1 cellular context compared by ENCODE assay signal in the genomic region with DNA sequence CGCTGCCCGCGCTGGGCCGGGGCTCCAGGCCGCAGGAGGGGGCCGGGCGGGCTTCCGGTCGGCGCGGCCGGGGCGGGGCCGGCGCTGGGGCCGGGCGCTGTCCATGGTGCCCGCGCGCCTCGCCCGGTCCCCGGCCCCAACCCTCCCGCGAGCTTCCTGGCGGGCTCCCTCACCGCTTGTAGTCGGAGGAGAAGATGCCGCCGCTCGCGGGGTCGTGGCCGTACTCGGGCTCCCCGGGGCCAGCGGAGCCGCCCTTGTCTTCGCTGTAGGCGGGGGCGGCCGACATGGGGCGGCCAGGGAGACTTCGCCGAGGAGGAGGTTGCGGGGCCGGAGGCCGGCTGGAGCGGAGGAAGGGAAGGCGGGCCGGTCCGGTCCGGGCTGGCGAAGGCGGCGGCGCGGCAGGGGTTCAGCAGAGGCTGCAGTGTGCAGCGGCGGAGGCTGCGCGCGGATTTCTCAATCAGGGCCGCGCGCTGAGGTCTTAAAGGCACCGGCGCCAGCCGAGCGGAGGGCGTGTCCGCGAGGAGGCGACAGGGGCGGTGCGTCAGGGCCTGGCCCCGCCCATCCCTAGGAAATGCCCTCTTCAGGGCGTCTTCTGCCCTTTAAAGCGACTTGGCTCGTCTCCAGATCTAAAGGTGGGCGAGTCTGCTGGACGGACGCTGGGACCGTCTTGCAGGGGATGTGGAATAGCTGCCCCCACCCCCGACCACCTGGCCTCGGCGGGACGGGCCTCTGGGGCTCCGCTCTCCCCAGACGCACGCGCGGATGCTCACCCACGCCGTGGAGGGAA.
A peak's percentile ranks its signal among the peaks of the same experiment; 100 is the strongest.
TF ChIP-seq lines count a peak whose summit lies in the region.

A gene with protein sequence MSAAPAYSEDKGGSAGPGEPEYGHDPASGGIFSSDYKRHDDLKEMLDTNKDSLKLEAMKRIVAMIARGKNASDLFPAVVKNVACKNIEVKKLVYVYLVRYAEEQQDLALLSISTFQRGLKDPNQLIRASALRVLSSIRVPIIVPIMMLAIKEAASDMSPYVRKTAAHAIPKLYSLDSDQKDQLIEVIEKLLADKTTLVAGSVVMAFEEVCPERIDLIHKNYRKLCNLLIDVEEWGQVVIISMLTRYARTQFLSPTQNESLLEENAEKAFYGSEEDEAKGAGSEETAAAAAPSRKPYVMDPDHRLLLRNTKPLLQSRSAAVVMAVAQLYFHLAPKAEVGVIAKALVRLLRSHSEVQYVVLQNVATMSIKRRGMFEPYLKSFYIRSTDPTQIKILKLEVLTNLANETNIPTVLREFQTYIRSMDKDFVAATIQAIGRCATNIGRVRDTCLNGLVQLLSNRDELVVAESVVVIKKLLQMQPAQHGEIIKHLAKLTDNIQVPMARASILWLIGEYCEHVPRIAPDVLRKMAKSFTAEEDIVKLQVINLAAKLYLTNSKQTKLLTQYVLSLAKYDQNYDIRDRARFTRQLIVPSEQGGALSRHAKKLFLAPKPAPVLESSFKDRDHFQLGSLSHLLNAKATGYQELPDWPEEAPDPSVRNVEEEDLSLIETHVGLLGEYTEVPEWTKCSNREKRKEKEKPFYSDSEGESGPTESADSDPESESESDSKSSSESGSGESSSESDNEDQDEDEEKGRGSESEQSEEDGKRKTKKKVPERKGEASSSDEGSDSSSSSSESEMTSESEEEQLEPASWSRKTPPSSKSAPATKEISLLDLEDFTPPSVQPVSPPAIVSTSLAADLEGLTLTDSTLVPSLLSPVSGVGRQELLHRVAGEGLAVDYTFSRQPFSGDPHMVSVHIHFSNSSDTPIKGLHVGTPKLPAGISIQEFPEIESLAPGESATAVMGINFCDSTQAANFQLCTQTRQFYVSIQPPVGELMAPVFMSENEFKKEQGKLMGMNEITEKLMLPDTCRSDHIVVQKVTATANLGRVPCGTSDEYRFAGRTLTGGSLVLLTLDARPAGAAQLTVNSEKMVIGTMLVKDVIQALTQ (minus strand): TSS at position 455 of the 787 bp plus-strand sequence. CDS start 169 bp downstream, at position 286.

TF ChIP-seq in HepG2, 621 proteins besides CTCF, POLR2A, EP300 and RAD21 (continued from another document and continues in another):
- TF ChIP-seq ZNF678 (CRISPR knock-in tag; IDR thresholded peaks at IDR 0.05) = peak; percentile 48; the same call in 1 of the 2 replicates
- peak; percentile 37 for TF ChIP-seq YY1 (IDR thresholded peaks at IDR 0.05; ENCODE audit: insufficient read depth, insufficient replicate concordance, low read depth, low read length)
- TF ChIP-seq ZNF121 (CRISPR knock-in tag; IDR thresholded peaks at IDR 0.05) = no peak
- no peak for TF ChIP-seq TBP (CRISPR knock-in tag; IDR thresholded peaks at IDR 0.05)
- no peak for TF ChIP-seq SMARCE1 (IDR thresholded peaks at IDR 0.05; ENCODE audit: borderline replicate concordance)
- TF ChIP-seq TBL1XR1 (IDR thresholded peaks at IDR 0.05; ENCODE audit: borderline replicate concordance, low read length, partially characterized antibody) = no peak
- TF ChIP-seq SOX13 (IDR thresholded peaks at IDR 0.05) = no peak
- peak in 1 of 2 experiments; percentile 10; a peak in 1 of 4 replicates for TF ChIP-seq SOX13 (CRISPR knock-in tag; conservative IDR thresholded peaks at IDR 0.05 in 1 of 2, IDR thresholded peaks at IDR 0.05 in 1 of 2)
- TF ChIP-seq, protein P1, sequence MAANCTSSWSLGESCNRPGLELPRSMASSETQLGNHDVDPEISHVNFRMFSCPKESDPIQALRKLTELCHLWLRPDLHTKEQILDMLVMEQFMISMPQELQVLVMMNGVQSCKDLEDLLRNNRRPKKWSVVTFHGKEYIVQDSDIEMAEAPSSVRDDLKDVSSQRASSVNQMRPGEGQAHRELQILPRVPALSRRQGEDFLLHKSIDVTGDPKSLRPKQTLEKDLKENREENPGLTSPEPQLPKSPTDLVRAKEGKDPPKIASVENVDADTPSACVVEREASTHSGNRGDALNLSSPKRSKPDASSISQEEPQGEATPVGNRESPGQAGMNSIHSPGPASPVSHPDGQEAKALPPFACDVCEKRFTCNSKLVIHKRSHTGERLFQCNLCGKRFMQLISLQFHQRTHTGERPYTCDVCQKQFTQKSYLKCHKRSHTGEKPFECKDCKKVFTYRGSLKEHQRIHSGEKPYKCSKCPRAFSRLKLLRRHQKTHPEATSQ (CRISPR knock-in tag; IDR thresholded peaks at IDR 0.05; ENCODE audit: borderline replicate concordance) = no peak
- no peak for TF ChIP-seq SMAD9 (CRISPR knock-in tag; IDR thresholded peaks at IDR 0.05)
- no peak for TF ChIP-seq STAG1 (CRISPR knock-in tag; IDR thresholded peaks at IDR 0.05)
- TF ChIP-seq MLLT10 (CRISPR knock-in tag; IDR thresholded peaks at IDR 0.05) = no peak
- TF ChIP-seq, protein P2, sequence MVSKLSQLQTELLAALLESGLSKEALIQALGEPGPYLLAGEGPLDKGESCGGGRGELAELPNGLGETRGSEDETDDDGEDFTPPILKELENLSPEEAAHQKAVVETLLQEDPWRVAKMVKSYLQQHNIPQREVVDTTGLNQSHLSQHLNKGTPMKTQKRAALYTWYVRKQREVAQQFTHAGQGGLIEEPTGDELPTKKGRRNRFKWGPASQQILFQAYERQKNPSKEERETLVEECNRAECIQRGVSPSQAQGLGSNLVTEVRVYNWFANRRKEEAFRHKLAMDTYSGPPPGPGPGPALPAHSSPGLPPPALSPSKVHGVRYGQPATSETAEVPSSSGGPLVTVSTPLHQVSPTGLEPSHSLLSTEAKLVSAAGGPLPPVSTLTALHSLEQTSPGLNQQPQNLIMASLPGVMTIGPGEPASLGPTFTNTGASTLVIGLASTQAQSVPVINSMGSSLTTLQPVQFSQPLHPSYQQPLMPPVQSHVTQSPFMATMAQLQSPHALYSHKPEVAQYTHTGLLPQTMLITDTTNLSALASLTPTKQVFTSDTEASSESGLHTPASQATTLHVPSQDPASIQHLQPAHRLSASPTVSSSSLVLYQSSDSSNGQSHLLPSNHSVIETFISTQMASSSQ (IDR thresholded peaks at IDR 0.05; ENCODE audit: low read depth) = no peak
- TF ChIP-seq, protein P2 (CRISPR knock-in tag; IDR thresholded peaks at IDR 0.05; ENCODE audit: borderline replicate concordance) = no peak
- no peak for TF ChIP-seq SNAI1 (CRISPR knock-in tag; IDR thresholded peaks at IDR 0.05; ENCODE audit: borderline replicate concordance)
- TF ChIP-seq, protein P3, sequence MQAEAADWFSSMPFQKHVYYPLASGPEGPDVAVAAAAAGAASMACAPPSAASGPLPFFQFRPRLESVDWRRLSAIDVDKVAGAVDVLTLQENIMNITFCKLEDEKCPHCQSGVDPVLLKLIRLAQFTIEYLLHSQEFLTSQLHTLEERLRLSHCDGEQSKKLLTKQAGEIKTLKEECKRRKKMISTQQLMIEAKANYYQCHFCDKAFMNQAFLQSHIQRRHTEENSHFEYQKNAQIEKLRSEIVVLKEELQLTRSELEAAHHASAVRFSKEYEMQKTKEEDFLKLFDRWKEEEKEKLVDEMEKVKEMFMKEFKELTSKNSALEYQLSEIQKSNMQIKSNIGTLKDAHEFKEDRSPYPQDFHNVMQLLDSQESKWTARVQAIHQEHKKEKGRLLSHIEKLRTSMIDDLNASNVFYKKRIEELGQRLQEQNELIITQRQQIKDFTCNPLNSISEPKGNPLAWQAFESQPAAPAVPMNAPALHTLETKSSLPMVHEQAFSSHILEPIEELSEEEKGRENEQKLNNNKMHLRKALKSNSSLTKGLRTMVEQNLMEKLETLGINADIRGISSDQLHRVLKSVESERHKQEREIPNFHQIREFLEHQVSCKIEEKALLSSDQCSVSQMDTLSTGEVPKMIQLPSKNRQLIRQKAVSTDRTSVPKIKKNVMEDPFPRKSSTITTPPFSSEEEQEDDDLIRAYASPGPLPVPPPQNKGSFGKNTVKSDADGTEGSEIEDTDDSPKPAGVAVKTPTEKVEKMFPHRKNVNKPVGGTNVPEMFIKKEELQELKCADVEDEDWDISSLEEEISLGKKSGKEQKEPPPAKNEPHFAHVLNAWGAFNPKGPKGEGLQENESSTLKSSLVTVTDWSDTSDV (CRISPR knock-in tag; IDR thresholded peaks at IDR 0.05) = no peak
- TF ChIP-seq, protein P4, sequence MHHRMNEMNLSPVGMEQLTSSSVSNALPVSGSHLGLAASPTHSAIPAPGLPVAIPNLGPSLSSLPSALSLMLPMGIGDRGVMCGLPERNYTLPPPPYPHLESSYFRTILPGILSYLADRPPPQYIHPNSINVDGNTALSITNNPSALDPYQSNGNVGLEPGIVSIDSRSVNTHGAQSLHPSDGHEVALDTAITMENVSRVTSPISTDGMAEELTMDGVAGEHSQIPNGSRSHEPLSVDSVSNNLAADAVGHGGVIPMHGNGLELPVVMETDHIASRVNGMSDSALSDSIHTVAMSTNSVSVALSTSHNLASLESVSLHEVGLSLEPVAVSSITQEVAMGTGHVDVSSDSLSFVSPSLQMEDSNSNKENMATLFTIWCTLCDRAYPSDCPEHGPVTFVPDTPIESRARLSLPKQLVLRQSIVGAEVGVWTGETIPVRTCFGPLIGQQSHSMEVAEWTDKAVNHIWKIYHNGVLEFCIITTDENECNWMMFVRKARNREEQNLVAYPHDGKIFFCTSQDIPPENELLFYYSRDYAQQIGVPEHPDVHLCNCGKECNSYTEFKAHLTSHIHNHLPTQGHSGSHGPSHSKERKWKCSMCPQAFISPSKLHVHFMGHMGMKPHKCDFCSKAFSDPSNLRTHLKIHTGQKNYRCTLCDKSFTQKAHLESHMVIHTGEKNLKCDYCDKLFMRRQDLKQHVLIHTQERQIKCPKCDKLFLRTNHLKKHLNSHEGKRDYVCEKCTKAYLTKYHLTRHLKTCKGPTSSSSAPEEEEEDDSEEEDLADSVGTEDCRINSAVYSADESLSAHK (CRISPR knock-in tag; IDR thresholded peaks at IDR 0.05; ENCODE audit: borderline replicate concordance) = no peak
- 0 out of 2 replicates have a peak, but pooled peaks have one; percentile 24 for TF ChIP-seq SP2 (CRISPR knock-in tag; IDR thresholded peaks at IDR 0.05)
- no peak for TF ChIP-seq SRSF9 (IDR thresholded peaks at IDR 0.05; ENCODE audit: borderline replicate concordance, insufficient read depth, low read depth, low read length, poor library complexity, severe bottlenecking)
- TF ChIP-seq RBM22 (optimal IDR thresholded peaks at IDR 0.05; ENCODE audit: low read length) = no peak
- TF ChIP-seq ZBTB7B (CRISPR knock-in tag; IDR thresholded peaks at IDR 0.05) = no peak
- TF ChIP-seq, protein P5, sequence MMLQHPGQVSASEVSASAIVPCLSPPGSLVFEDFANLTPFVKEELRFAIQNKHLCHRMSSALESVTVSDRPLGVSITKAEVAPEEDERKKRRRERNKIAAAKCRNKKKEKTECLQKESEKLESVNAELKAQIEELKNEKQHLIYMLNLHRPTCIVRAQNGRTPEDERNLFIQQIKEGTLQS (CRISPR knock-in tag; IDR thresholded peaks at IDR 0.05) = 0 out of 2 replicates have a peak, but pooled peaks have one; percentile 21
- TF ChIP-seq SRF (IDR thresholded peaks at IDR 0.05; ENCODE audit: low read depth, low read length) = no peak
- TF ChIP-seq PCBP2 (optimal IDR thresholded peaks at IDR 0.05; ENCODE audit: low read depth, low read length, poor library complexity, severe bottlenecking) = no peak
- TF ChIP-seq FOXJ3 (CRISPR knock-in tag; IDR thresholded peaks at IDR 0.05; ENCODE audit: borderline replicate concordance) = no peak
- TF ChIP-seq, protein P6, sequence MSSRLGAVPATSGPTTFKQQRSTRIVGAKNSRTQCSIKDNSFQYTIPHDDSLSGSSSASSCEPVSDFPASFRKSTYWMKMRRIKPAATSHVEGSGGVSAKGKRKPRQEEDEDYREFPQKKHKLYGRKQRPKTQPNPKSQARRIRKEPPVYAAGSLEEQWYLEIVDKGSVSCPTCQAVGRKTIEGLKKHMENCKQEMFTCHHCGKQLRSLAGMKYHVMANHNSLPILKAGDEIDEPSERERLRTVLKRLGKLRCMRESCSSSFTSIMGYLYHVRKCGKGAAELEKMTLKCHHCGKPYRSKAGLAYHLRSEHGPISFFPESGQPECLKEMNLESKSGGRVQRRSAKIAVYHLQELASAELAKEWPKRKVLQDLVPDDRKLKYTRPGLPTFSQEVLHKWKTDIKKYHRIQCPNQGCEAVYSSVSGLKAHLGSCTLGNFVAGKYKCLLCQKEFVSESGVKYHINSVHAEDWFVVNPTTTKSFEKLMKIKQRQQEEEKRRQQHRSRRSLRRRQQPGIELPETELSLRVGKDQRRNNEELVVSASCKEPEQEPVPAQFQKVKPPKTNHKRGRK (CRISPR knock-in tag; IDR thresholded peaks at IDR 0.05) = no peak
- no peak for TF ChIP-seq SIX4 (CRISPR knock-in tag; IDR thresholded peaks at IDR 0.05)
- TF ChIP-seq, protein P7, sequence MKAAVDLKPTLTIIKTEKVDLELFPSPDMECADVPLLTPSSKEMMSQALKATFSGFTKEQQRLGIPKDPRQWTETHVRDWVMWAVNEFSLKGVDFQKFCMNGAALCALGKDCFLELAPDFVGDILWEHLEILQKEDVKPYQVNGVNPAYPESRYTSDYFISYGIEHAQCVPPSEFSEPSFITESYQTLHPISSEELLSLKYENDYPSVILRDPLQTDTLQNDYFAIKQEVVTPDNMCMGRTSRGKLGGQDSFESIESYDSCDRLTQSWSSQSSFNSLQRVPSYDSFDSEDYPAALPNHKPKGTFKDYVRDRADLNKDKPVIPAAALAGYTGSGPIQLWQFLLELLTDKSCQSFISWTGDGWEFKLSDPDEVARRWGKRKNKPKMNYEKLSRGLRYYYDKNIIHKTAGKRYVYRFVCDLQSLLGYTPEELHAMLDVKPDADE (CRISPR knock-in tag; IDR thresholded peaks at IDR 0.05) = no peak
- TF ChIP-seq, protein P8, sequence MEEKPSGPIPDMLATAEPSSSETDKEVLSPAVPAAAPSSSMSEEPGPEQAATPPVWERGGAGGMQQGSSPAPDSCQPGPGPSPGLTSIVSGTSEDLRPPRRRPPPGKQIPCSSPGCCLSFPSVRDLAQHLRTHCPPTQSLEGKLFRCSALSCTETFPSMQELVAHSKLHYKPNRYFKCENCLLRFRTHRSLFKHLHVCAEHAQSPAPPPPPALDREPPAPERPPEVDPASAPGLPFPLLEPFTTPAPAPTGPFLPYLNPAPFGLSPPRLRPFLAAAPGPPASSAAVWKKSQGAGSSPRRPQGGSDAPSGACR (CRISPR knock-in tag; IDR thresholded peaks at IDR 0.05) = no peak
- TF ChIP-seq, protein P9, sequence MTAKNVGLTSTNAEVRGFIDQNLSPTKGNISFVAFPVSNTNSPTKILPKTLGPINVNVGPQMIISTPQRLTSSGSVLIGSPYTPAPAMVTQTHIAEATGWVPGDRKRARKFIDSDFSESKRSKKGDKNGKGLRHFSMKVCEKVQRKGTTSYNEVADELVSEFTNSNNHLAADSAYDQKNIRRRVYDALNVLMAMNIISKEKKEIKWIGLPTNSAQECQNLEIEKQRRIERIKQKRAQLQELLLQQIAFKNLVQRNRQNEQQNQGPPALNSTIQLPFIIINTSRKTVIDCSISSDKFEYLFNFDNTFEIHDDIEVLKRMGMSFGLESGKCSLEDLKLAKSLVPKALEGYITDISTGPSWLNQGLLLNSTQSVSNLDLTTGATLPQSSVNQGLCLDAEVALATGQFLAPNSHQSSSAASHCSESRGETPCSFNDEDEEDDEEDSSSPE (CRISPR knock-in tag; IDR thresholded peaks at IDR 0.05) = no peak; the same call in 1 of the 2 replicates
- TF ChIP-seq SIN3A (IDR thresholded peaks at IDR 0.05; ENCODE audit: borderline replicate concordance, low read depth, low read length) = peak; percentile 59; the same call in 1 of the 2 replicates
- no peak for TF ChIP-seq ZNF430 (CRISPR knock-in tag; IDR thresholded peaks at IDR 0.05)
